15 cellular contexts compared by ENCODE assay signal in the genomic region with DNA sequence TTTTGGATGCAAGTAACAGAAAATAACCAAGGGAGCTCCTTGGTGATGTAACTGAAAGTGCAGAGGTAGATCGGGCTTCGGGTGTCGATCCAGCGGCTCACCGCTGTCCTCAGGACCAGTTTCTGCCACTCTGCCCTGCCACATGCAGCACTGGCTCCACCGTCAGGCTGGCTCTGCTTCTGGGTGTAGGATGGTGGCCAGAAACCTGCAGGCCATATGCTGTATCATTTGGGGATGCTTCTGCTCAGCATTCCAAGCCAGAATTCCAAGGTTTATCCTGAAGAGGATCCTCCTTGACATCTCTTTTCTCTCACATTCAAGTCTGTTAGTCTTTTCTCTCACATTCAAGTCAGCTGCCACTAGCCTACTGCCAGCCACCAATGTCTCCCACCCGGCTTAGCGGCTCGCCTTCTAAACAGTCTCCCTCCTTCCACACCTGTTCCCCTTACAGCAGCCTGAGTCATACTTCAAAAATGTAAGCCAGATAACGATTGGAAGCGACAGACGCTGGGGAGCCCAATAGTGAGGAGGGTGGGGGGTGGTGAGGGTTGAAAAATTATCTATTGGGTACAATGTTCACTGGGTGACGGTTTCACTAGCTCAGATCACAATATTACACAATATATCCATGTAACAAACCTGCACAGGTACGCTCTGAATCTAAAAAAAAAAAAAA. TPM values are rescaled to one million over a fixed set of nuclear protein-coding genes. Genes with fewer than 3 reads are reported as not detected.
DNase-seq lines count a peak whose midpoint lies in the region; ATAC-seq, FAIRE-seq and TF ChIP-seq lines count a peak whose summit lies in the region.
"Had no signal": no experiment of that assay in that cellular context is flagged by ENCODE, and none has a peak within 500 bp of the region (broad histone marks: within the 10 kb centered on the region; RNA-seq: fewer than 3 reads in every experiment).

No MANE protein-coding gene starts in this region.

- TF ChIP-seq CTCF in right atrium auricular region (IDR thresholded peaks at IDR 0.05) (peak in 1 of 2 donors; percentile 50), WTC11 (IDR thresholded peaks at IDR 0.05) (no peak), esophagus muscularis mucosa (IDR thresholded peaks at IDR 0.05) (no peak), kidney (IDR thresholded peaks at IDR 0.05; ENCODE audit: borderline replicate concordance, extremely low read depth, insufficient read depth) (no peak)

- TF ChIP-seq POLR2A in esophagus muscularis mucosa (IDR thresholded peaks at IDR 0.05; ENCODE audit: low read depth), result no peak

- H3K9ac ChIP-seq in kidney (ENCODE audit: low read length in 2 of 2), result no peak overlapping the region

- no peak for TF ChIP-seq EP300 in esophagus muscularis mucosa (IDR thresholded peaks at IDR 0.05)

- H3K4me1 ChIP-seq in right atrium auricular region (peaks cover 0 to 33% of the 10 kb centered on the region in 2 donors), esophagus muscularis mucosa (peaks cover 12 to 24% (median 21%) of the 10 kb centered on the region in 4 donors), kidney (ENCODE audit: control insufficient read depth in 1 of 2, insufficient read depth in 1 of 2, low read depth in 1 of 2, low read length in 2 of 2) (no peaks in the 10 kb centered on the region)

- CTCF ChIA-PET in WTC11 (lab: Charles Lee), result interaction anchor here (0.7 to 1.2 kb wide), 3 partner anchors 8 to 37 kb away, joined by 3 to 4 read pairs (median 4); no protein-coding TSS in a partner anchor

- DNase-seq in Right ventricle myocardium superior (peak; percentile 50), right atrium auricular region (ENCODE audit: low spot score) (no peak), WTC11 (ENCODE audit: low spot score) (peak; percentile 36), left colon (no peak), esophagus muscularis mucosa (ENCODE audit: extremely low spot score) (no peak), kidney (no peak)
- no peak for DNase-seq in activated T-cell treated with anti-CD3 and anti-CD28 coated beads, Interleukin-2, amount 50 U/mL, for 1 hour
- DNase-seq: amniotic stem cell; effector CD4-positive, alpha-beta T cell; hippocampal formation; NCI-H1436 treated with DMSO at 0.1 percent for 48 hours had no signal

- H3K27ac ChIP-seq in right atrium auricular region (no peak overlapping the region), esophagus muscularis mucosa (replicated peaks in 1 of 4) (no peak overlapping the region), kidney (ENCODE audit: low read depth in 2 of 2, low read length in 2 of 2) (no peak overlapping the region)
- H3K27ac ChIP-seq: suprapubic skin had no signal

- no peaks in the 10 kb centered on the region for H3K9me3 ChIP-seq in right atrium auricular region
- H3K9me3 ChIP-seq in esophagus muscularis mucosa, result no peaks in the 10 kb centered on the region
- H3K9me3 ChIP-seq in kidney (ENCODE audit: control insufficient read depth in 1 of 2, low read length in 2 of 2), result no peaks in the 10 kb centered on the region
- H3K9me3 ChIP-seq: suprapubic skin had no signal

- H3K36me3 ChIP-seq in right atrium auricular region, result no peaks in the 10 kb centered on the region
- no peaks in the 10 kb centered on the region for H3K36me3 ChIP-seq in esophagus muscularis mucosa
- no peaks in the 10 kb centered on the region for H3K36me3 ChIP-seq in kidney (ENCODE audit: control insufficient read depth in 1 of 2, insufficient read depth in 2 of 2, low read length in 2 of 2)
- H3K36me3 ChIP-seq: suprapubic skin had no signal

- WGBS in esophagus muscularis mucosa, result 92% methylated on average over 14 of the region's 14 CpGs

- intact Hi-C loops in Right ventricle myocardium superior (cut with DNase I) (no loop called here), left colon (cut with DNase I, micrococcal nuclease) (no loop called here), esophagus muscularis mucosa (cut with DNase I) (no loop called here), kidney (cut with DNase I) (no loop called here)

- H3K27me3 ChIP-seq in right atrium auricular region, result no peaks in the 10 kb centered on the region
- no peaks in the 10 kb centered on the region for H3K27me3 ChIP-seq in esophagus muscularis mucosa
- H3K27me3 ChIP-seq: suprapubic skin had no signal

- ATAC-seq in Right ventricle myocardium superior (ENCODE audit: poor library complexity) (peak; percentile 51), WTC11 (peak; percentile 87), left colon (peak; percentile 76), HG02798 (IDR thresholded peaks at IDR 0.05; ENCODE audit: poor library complexity, unreplicated experiment) (no peak)

- no peaks in the 10 kb centered on the region for H3K36me3 Mint-ChIP-seq in WTC11

- no peak for FAIRE-seq in kidney (lab: Jason Lieb, UNC)
- FAIRE-seq: HTR-8/SVneo, RCC 7860 had no signal

- H3K4me3 ChIP-seq in right atrium auricular region, result no peak overlapping the region
- no peak overlapping the region for H3K4me3 ChIP-seq in esophagus muscularis mucosa
- no peak overlapping the region for H3K4me3 ChIP-seq in kidney (ENCODE audit: low read length in 2 of 2)
- H3K4me3 ChIP-seq: suprapubic skin had no signal

- no peaks in the 10 kb centered on the region for H3K27me3 Mint-ChIP-seq in WTC11 (ENCODE audit: low read depth)

- peak overlapping the region; percentile 66; the same call in 1 of the 2 replicates for H3K27ac Mint-ChIP-seq in WTC11

- H3K9me3 Mint-ChIP-seq in WTC11, result no peaks in the 10 kb centered on the region

- H3K4me1 Mint-ChIP-seq in WTC11, result peaks cover 7% of the 10 kb centered on the region

- POLR2A ChIA-PET in WTC11 (lab: Charles Lee), result interaction anchor here (0.7 kb wide), 1 partner anchor 588 kb away, joined by 4 read pairs; no protein-coding TSS in a partner anchor

- no peak overlapping the region for H3K4me3 Mint-ChIP-seq in WTC11

TF ChIP-seq in WTC11, 78 proteins besides CTCF, POLR2A, EP300 and RAD21 (continues in another document):
- TF ChIP-seq ZNF232 (CRISPR knock-in tag; IDR thresholded peaks at IDR 0.05), result no peak
- no peak for TF ChIP-seq GRHL2 (CRISPR knock-in tag; IDR thresholded peaks at IDR 0.05; ENCODE audit: insufficient replicate concordance, severe bottlenecking)
- TF ChIP-seq, protein P1, sequence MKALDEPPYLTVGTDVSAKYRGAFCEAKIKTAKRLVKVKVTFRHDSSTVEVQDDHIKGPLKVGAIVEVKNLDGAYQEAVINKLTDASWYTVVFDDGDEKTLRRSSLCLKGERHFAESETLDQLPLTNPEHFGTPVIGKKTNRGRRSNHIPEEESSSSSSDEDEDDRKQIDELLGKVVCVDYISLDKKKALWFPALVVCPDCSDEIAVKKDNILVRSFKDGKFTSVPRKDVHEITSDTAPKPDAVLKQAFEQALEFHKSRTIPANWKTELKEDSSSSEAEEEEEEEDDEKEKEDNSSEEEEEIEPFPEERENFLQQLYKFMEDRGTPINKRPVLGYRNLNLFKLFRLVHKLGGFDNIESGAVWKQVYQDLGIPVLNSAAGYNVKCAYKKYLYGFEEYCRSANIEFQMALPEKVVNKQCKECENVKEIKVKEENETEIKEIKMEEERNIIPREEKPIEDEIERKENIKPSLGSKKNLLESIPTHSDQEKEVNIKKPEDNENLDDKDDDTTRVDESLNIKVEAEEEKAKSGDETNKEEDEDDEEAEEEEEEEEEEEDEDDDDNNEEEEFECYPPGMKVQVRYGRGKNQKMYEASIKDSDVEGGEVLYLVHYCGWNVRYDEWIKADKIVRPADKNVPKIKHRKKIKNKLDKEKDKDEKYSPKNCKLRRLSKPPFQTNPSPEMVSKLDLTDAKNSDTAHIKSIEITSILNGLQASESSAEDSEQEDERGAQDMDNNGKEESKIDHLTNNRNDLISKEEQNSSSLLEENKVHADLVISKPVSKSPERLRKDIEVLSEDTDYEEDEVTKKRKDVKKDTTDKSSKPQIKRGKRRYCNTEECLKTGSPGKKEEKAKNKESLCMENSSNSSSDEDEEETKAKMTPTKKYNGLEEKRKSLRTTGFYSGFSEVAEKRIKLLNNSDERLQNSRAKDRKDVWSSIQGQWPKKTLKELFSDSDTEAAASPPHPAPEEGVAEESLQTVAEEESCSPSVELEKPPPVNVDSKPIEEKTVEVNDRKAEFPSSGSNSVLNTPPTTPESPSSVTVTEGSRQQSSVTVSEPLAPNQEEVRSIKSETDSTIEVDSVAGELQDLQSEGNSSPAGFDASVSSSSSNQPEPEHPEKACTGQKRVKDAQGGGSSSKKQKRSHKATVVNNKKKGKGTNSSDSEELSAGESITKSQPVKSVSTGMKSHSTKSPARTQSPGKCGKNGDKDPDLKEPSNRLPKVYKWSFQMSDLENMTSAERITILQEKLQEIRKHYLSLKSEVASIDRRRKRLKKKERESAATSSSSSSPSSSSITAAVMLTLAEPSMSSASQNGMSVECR (CRISPR knock-in tag; IDR thresholded peaks at IDR 0.05; ENCODE audit: borderline replicate concordance), result no peak
- TF ChIP-seq NR1H2 (CRISPR knock-in tag; IDR thresholded peaks at IDR 0.05), result no peak
- TF ChIP-seq NFYB (CRISPR knock-in tag; conservative IDR thresholded peaks at IDR 0.05; ENCODE audit: low read depth), result no peak
- TF ChIP-seq STAT6 (CRISPR knock-in tag; conservative IDR thresholded peaks at IDR 0.05; ENCODE audit: low read depth), result no peak
- no peak for TF ChIP-seq MYBL2 (CRISPR knock-in tag; IDR thresholded peaks at IDR 0.05)
- no peak for TF ChIP-seq GTF2I (CRISPR knock-in tag; conservative IDR thresholded peaks at IDR 0.05)

RNA-seq across cellular contexts. Expression of gene SP3, which starts 38.6 kb away (rescaled TPM):
- total RNA-seq in Right ventricle myocardium superior (35.3 TPM), right atrium auricular region (10 to 100 TPM; 33.2 to 45.0 TPM), WTC11 (2021) (72.8 to 88.5 TPM (median 77.1 TPM) in 3 replicates), left colon (10 to 100 TPM; 67.8 to 92.6 TPM), esophagus muscularis mucosa (100 to 1,000 TPM in 1 of 4 donors, 10 to 100 TPM in 3; 78.7 to 102 (median 92.2) TPM), kidney (86.2 TPM)
- polyA plus RNA-seq in kidney (ENCODE audit: insufficient read depth, low read depth, low replicate concordance), result 14.5 TPM

Comparison
In these comparisons a context has a peak if more than half of its experiments do, and no peak if none do; other contexts are left out.
1. DNase-seq: peak in Right ventricle myocardium superior (single experiment) and WTC11 (single experiment); none in right atrium auricular region (single experiment), left colon (0 of 2), activated T-cell treated with anti-CD3 and anti-CD28 coated beads, Interleukin-2, amount 50 U/mL, for 1 hour (single experiment), esophagus muscularis mucosa (single experiment) and kidney (single experiment).